In genomic region chr14:76456200-76456599, GRCh38 we compare ENCODE assay signal across 9 cellular contexts.
DNase-seq lines count a peak whose midpoint lies in the region; ATAC-seq and TF ChIP-seq lines count a peak whose summit lies in the region.
"Had no signal": no experiment of that assay in that cellular context is flagged by ENCODE, and none has a peak within 500 bp of the region (broad histone marks: within the 10 kb centered on the region; RNA-seq: fewer than 3 reads in every experiment).

No MANE protein-coding gene starts in this region.

- no peaks in the 10 kb centered on the region for H3K9me3 ChIP-seq in Loucy (ENCODE audit: insufficient read depth, low read depth, low read length)
- H3K9me3 ChIP-seq in right cardiac atrium (ENCODE audit: control insufficient read depth, low read length) = no peaks in the 10 kb centered on the region

- H3K4me2 ChIP-seq in Loucy (ENCODE audit: low read depth, low read length, poor library complexity, severe bottlenecking) = no peak overlapping the region

- no peak overlapping the region for H3K27ac ChIP-seq in right cardiac atrium (ENCODE audit: low read length)

- no peaks in the 10 kb centered on the region for H4K20me1 ChIP-seq in Loucy (ENCODE audit: insufficient read depth, low read length, poor library complexity, severe bottlenecking)

- H3K9me3 Mint-ChIP-seq in activated naive CD4-positive, alpha-beta T cell treated with anti-CD3 and anti-CD28 coated beads, Interleukin-2, amount 50 U/mL, for 72 hours = no peaks in the 10 kb centered on the region
- H3K9me3 Mint-ChIP-seq: dendritic cell treated with granulocyte-macrophage colony-stimulating factor and Interleukin-4, amounts not matched to agents 40 ng/mL and 50 ng/mL, for 4 days had no signal

- no peak overlapping the region for H3K27ac Mint-ChIP-seq in activated naive CD4-positive, alpha-beta T cell treated with anti-CD3 and anti-CD28 coated beads, Interleukin-2, amount 50 U/mL, for 72 hours
- H3K27ac Mint-ChIP-seq: dendritic cell treated with granulocyte-macrophage colony-stimulating factor and Interleukin-4, amounts not matched to agents 40 ng/mL and 50 ng/mL, for 4 days had no signal

- H3K79me2 ChIP-seq in Loucy (ENCODE audit: insufficient read depth, low read length) = no peaks in the 10 kb centered on the region

- 45% methylated on average over 2 of the region's 2 CpGs for WGBS in right cardiac atrium

- H3K4me3 ChIP-seq in Loucy (ENCODE audit: low read length, poor library complexity, severe bottlenecking) (no peak overlapping the region), WI38 (ENCODE audit: low read depth, low read length) (no peak overlapping the region), right cardiac atrium (ENCODE audit: low read length) (no peak overlapping the region)

- no peaks in the 10 kb centered on the region for H3K36me3 Mint-ChIP-seq in activated naive CD4-positive, alpha-beta T cell treated with anti-CD3 and anti-CD28 coated beads, Interleukin-2, amount 50 U/mL, for 72 hours

- peak; percentile 73 for TF ChIP-seq CTCF in Loucy (conservative IDR thresholded peaks at IDR 0.05; ENCODE audit: low read length)
- peak; percentile 37 for TF ChIP-seq CTCF in WI38 (IDR thresholded peaks at IDR 0.05; ENCODE audit: low read depth, low read length)

- H3K4me1 ChIP-seq in Loucy (ENCODE audit: insufficient read depth, low read length, poor library complexity, severe bottlenecking) (no peaks in the 10 kb centered on the region), right cardiac atrium (ENCODE audit: control insufficient read depth, insufficient read depth, low read length) (no peaks in the 10 kb centered on the region)

- H3F3A ChIP-seq in Loucy (ENCODE audit: low read depth) = no peaks in the 10 kb centered on the region

- ATAC-seq in activated naive CD4-positive, alpha-beta T cell treated with anti-CD3 and anti-CD28 coated beads, Interleukin-2, amount 50 U/mL, for 72 hours = peak; percentile 37 to 55
- peak; percentile 35 to 54 for ATAC-seq in right cardiac atrium
- no peak for ATAC-seq in GM18498 (IDR thresholded peaks at IDR 0.05; ENCODE audit: unreplicated experiment)
- no peak for ATAC-seq in GM21717 (IDR thresholded peaks at IDR 0.05; ENCODE audit: unreplicated experiment)

- H3K9me2 ChIP-seq in Loucy (replicated peaks; ENCODE audit: low read depth, low read length) = no peaks in the 10 kb centered on the region

- peak in 1 of 2 donors; percentile 58 for DNase-seq in activated naive CD4-positive, alpha-beta T cell treated with anti-CD3 and anti-CD28 coated beads, Interleukin-2, amount 50 U/mL, for 72 hours (ENCODE audit: low spot score in 2 of 2)
- no peak for DNase-seq in activated naive CD4-positive, alpha-beta T cell (lab: John Stamatoyannopoulos, UW)
- peak in 1 of 3 donors; percentile 19 for DNase-seq in right cardiac atrium
- peak; percentile 12 to 23 for DNase-seq in stimulated activated CD8-positive, alpha-beta memory T cell treated with anti-CD3 and anti-CD28 coated beads, Interleukin-2, amount 100 ng/mL, for 48 hours (ENCODE audit: low read depth in 2 of 2)

- no peak overlapping the region for H3K9ac ChIP-seq in Loucy (ENCODE audit: low read depth, low read length, poor library complexity, severe bottlenecking)

- no peaks in the 10 kb centered on the region for H3K27me3 ChIP-seq in Loucy (ENCODE audit: insufficient read depth, low read length, poor library complexity, severe bottlenecking)
- no peaks in the 10 kb centered on the region for H3K27me3 ChIP-seq in right cardiac atrium (ENCODE audit: control insufficient read depth, insufficient read depth)

- H3K36me3 ChIP-seq in Loucy (ENCODE audit: insufficient read depth, low read length) = no peaks in the 10 kb centered on the region

- no peak overlapping the region for H2AFZ ChIP-seq in Loucy (ENCODE audit: low read length)

- intact Hi-C loops in right cardiac atrium (cut with DNase I) = loop anchor here in 3 of 4 donors (2.0 to 10.0 kb wide), 3 partner anchors 189 to 191 kb away; no protein-coding TSS in a partner anchor

Comparison
In these comparisons a context has a peak if more than half of its experiments do, and no peak if none do; other contexts are left out.
1. ATAC-seq: peak in activated naive CD4-positive, alpha-beta T cell treated with anti-CD3 and anti-CD28 coated beads, Interleukin-2, amount 50 U/mL, for 72 hours (2 of 2) and right cardiac atrium (2 of 2); none in GM18498 (single experiment) and GM21717 (single experiment).
2. DNase-seq: peak in stimulated activated CD8-positive, alpha-beta memory T cell treated with anti-CD3 and anti-CD28 coated beads, Interleukin-2, amount 100 ng/mL, for 48 hours (2 of 2); none in activated naive CD4-positive, alpha-beta T cell (0 of 4).